Comparison of ENCODE assay signal across 28 cellular contexts in the genomic region with DNA sequence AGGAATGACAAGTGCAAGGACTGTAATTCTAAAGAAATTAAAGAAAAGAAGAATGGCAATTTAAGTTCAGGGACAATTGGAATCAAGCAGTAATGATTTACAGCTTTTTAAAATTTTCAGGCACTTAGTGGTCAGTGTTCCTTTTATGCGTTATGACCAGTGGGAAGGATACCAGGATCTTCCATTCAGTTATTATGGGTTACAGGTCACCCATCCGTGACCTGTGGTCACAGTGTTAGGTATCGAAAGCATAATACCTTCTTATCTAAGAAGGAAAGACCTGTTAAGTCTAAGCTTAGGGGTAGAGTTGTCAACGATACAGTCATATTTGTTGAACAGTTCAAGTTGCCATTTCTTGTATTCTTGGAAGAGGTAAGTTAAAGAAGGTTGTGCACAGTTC.
A peak's percentile ranks its signal among the peaks of the same experiment; 100 is the strongest.
DNase-seq lines count a peak whose midpoint lies in the region; ATAC-seq, FAIRE-seq and TF ChIP-seq lines count a peak whose summit lies in the region.
"Had no signal": no experiment of that assay in that cellular context is flagged by ENCODE, and none has a peak within 500 bp of the region (broad histone marks: within the 10 kb centered on the region; RNA-seq: fewer than 3 reads in every experiment).

No MANE protein-coding gene starts in this region.

- H3K4me1 ChIP-seq in right atrium auricular region: peaks cover 0 to 82% of the 10 kb centered on the region in 2 donors
- H3K4me1 ChIP-seq in keratinocyte (ENCODE audit: control insufficient read depth, extremely low read depth, insufficient read depth, low read length): no peaks in the 10 kb centered on the region
- H3K4me1 ChIP-seq in vagina: peaks cover 31% of the 10 kb centered on the region
- H3K4me1 ChIP-seq: A549 had no signal

- TF ChIP-seq CTCF in right atrium auricular region (IDR thresholded peaks at IDR 0.05) (no peak), coronary artery (IDR thresholded peaks at IDR 0.05) (no peak), keratinocyte (optimal IDR thresholded peaks at IDR 0.05 in 1 of 3, IDR thresholded peaks at IDR 0.05 in 1 of 3, conservative IDR thresholded peaks at IDR 0.05 in 1 of 3; ENCODE audit: extremely low read depth in 1 of 3, insufficient read depth in 2 of 3, low read length in 3 of 3) (no peak), vagina (IDR thresholded peaks at IDR 0.05) (no peak)

- no peaks in the 10 kb centered on the region for H4K20me1 ChIP-seq in keratinocyte (ENCODE audit: control insufficient read depth, extremely low read depth, insufficient read depth, low read length)

- ATAC-seq in Right ventricle myocardium inferior (no peak), GM19467 (IDR thresholded peaks at IDR 0.05; ENCODE audit: unreplicated experiment) (no peak)
- ATAC-seq: A549, HepG2 had no signal

- no peak overlapping the region for H3K4me3 ChIP-seq in right atrium auricular region
- H3K4me3 ChIP-seq in coronary artery: no peak overlapping the region
- no peak overlapping the region for H3K4me3 ChIP-seq in keratinocyte (ENCODE audit: control insufficient read depth in 2 of 3, extremely low read depth in 1 of 3, insufficient read depth in 2 of 3, low read depth in 1 of 3, low read length in 3 of 3)
- H3K4me3 ChIP-seq in vagina: no peak overlapping the region
- H3K4me3 ChIP-seq: A549, SJSA1 had no signal

- no peaks in the 10 kb centered on the region for H3K9me3 ChIP-seq in right atrium auricular region
- H3K9me3 ChIP-seq in keratinocyte (ENCODE audit: control insufficient read depth, low read depth, low read length): no peaks in the 10 kb centered on the region
- no peaks in the 10 kb centered on the region for H3K9me3 ChIP-seq in vagina
- H3K9me3 ChIP-seq: A549, SJSA1 had no signal

- no peaks in the 10 kb centered on the region for H3K27me3 ChIP-seq in right atrium auricular region
- no peaks in the 10 kb centered on the region for H3K27me3 ChIP-seq in keratinocyte (ENCODE audit: control insufficient read depth, extremely low read depth, insufficient read depth, low read length)
- H3K27me3 ChIP-seq in vagina: no peaks in the 10 kb centered on the region
- H3K27me3 ChIP-seq: SJSA1 had no signal

- no peak for TF ChIP-seq POLR2A in vagina (IDR thresholded peaks at IDR 0.05)

- no peak for DNase-seq in right atrium auricular region (ENCODE audit: low spot score)
- DNase-seq in Right ventricle myocardium inferior (ENCODE audit: missing footprints): no peak
- no peak for DNase-seq in coronary artery (ENCODE audit: low spot score)
- no peak for DNase-seq in keratinocyte (ENCODE audit: low read depth, low spot score)
- DNase-seq in vagina (ENCODE audit: extremely low spot score in 2 of 2): no peak
- no peak for DNase-seq in NCI-H446 (lab: John Stamatoyannopoulos, UW)
- DNase-seq in NCI-H1436 treated with DMSO at 0.1 percent for 48 hours (lab: John Stamatoyannopoulos, UW): no peak
- DNase-seq: AML-193; Calu3; CD8-positive, alpha-beta memory T cell; DMS153; DND-41; Karpas-422; MV-4-11; NCI-H1105; NCI-H146; NCI-H1930; NCI-H2107; NCI-H524 treated with DMSO at 0.1 percent for 48 hours; NCI-H774 had no signal

- no peak overlapping the region for H3K9ac ChIP-seq in keratinocyte (ENCODE audit: control insufficient read depth, extremely low read depth, insufficient read depth, low read length)

- no peak overlapping the region for H3K4me2 ChIP-seq in keratinocyte (ENCODE audit: control insufficient read depth, extremely low read depth, insufficient read depth, low read depth, low read length)
- H3K4me2 ChIP-seq: A549 had no signal

- H3K36me3 ChIP-seq in right atrium auricular region (no peaks in the 10 kb centered on the region), keratinocyte (ENCODE audit: control insufficient read depth in 2 of 2, extremely low read depth in 1 of 2, insufficient read depth in 2 of 2, low read length in 2 of 2) (no peaks in the 10 kb centered on the region), vagina (no peaks in the 10 kb centered on the region)
- H3K36me3 ChIP-seq: SJSA1 had no signal

- no peaks in the 10 kb centered on the region for H3K9me1 ChIP-seq in keratinocyte (ENCODE audit: control insufficient read depth, extremely low read depth, insufficient read depth, low read length)

- H3K27ac ChIP-seq in right atrium auricular region (peak overlapping the region; percentile 80 to 83), coronary artery (peak overlapping the region; percentile 52 to 73), keratinocyte (ENCODE audit: control insufficient read depth, insufficient read depth, low read length) (no peak overlapping the region), vagina (peak overlapping the region; percentile 89)
- H3K27ac ChIP-seq: A549, C4-2B, SJSA1 had no signal

- dilution Hi-C loops in keratinocyte (cut with MboI; ENCODE audit: extremely low pct_ligation_motif_present, low sequenced_read_pairs): no loop called here

- no peak overlapping the region for H2AFZ ChIP-seq in keratinocyte (ENCODE audit: control insufficient read depth, low read length)

- FAIRE-seq in keratinocyte (lab: Jason Lieb, UNC): peak; percentile 5
- FAIRE-seq: A549, GM12892, GM19239, H54, HepG2 had no signal

- no peaks in the 10 kb centered on the region for H3K79me2 ChIP-seq in keratinocyte (ENCODE audit: control insufficient read depth, insufficient read depth, low read length)

- intact Hi-C loops in Right ventricle myocardium inferior (cut with DNase I): loop anchor here (5.0 kb wide), 1 partner anchor 111 kb away; no protein-coding TSS in a partner anchor
- intact Hi-C loops in vagina (cut with DNase I): no loop called here
